In genomic region chr18:34866739-34867138, GRCh38 we compare ENCODE assay signal across 9 cellular contexts.
DNase-seq lines count a peak whose midpoint lies in the region; ATAC-seq, FAIRE-seq and TF ChIP-seq lines count a peak whose summit lies in the region.
"Had no signal": no experiment of that assay in that cellular context is flagged by ENCODE, and none has a peak within 500 bp of the region (broad histone marks: within the 10 kb centered on the region; RNA-seq: fewer than 3 reads in every experiment).

No MANE protein-coding gene starts in this region.

- no peaks in the 10 kb centered on the region for H4K20me1 ChIP-seq in osteoblast (ENCODE audit: insufficient read depth, low read length)

- no peak for ATAC-seq in HG02840 (IDR thresholded peaks at IDR 0.05; ENCODE audit: low FRiP score, unreplicated experiment)

- no peaks in the 10 kb centered on the region for H3K4me1 ChIP-seq in osteoblast (ENCODE audit: insufficient read depth, low read length)
- H3K4me1 ChIP-seq in CD8-positive, alpha-beta memory T cell (ENCODE audit: insufficient read depth, low read length) = no peaks in the 10 kb centered on the region

- no peak overlapping the region for H3K27ac Mint-ChIP-seq in CD8-positive, alpha-beta memory T cell

- peaks cover 0 to 3% (median 0%) of the 10 kb centered on the region in 5 donors for H3K9me3 Mint-ChIP-seq in CD8-positive, alpha-beta memory T cell

- no peak overlapping the region for H3K4me3 Mint-ChIP-seq in CD8-positive, alpha-beta memory T cell

- no peaks in the 10 kb centered on the region for H3K79me2 ChIP-seq in osteoblast (ENCODE audit: insufficient read depth, low read length)

- no peaks in the 10 kb centered on the region for H3K9me3 ChIP-seq in osteoblast (ENCODE audit: low read depth, low read length)
- no peaks in the 10 kb centered on the region for H3K9me3 ChIP-seq in CD8-positive, alpha-beta memory T cell (ENCODE audit: low read length)

- DNase-seq in LHCN-M2 (ENCODE audit: low read depth) (peak; percentile 21), choroid plexus epithelial cell (ENCODE audit: low read depth) (peak; percentile 56), osteoblast (ENCODE audit: insufficient read length, low spot score, missing footprints) (peak; percentile 58), NOMO-1 treated with DMSO at 0.1 percent for 48 hours (lab: John Stamatoyannopoulos, UW; ENCODE audit: unreplicated experiment) (no peak)
- DNase-seq in CD8-positive, alpha-beta memory T cell = no peak
- DNase-seq: GOT3, NCI-H1105 had no signal

- no peaks in the 10 kb centered on the region for H3K27me3 ChIP-seq in osteoblast (ENCODE audit: insufficient read depth, low read length)
- no peaks in the 10 kb centered on the region for H3K27me3 ChIP-seq in CD8-positive, alpha-beta memory T cell (ENCODE audit: insufficient read depth, low read length, poor library complexity, severe bottlenecking)

- H3K4me1 Mint-ChIP-seq in CD8-positive, alpha-beta memory T cell = peaks cover 5 to 9% (median 7%) of the 10 kb centered on the region in 3 donors

- H3K27me3 Mint-ChIP-seq in CD8-positive, alpha-beta memory T cell = no peaks in the 10 kb centered on the region

- H2AFZ ChIP-seq in osteoblast (ENCODE audit: low read length) = peak overlapping the region; percentile 11

- no peaks in the 10 kb centered on the region for H3K36me3 ChIP-seq in osteoblast (ENCODE audit: insufficient read depth, low read length)
- H3K36me3 ChIP-seq in CD8-positive, alpha-beta memory T cell (ENCODE audit: insufficient read depth, low read length) = no peaks in the 10 kb centered on the region

- H3K4me3 ChIP-seq in choroid plexus epithelial cell (ENCODE audit: low read depth, low read length) (no peak overlapping the region), osteoblast (ENCODE audit: insufficient read depth, low read length) (no peak overlapping the region)
- H3K4me3 ChIP-seq in CD8-positive, alpha-beta memory T cell (ENCODE audit: low read length) = no peak overlapping the region

- H3K36me3 Mint-ChIP-seq in CD8-positive, alpha-beta memory T cell = no peaks in the 10 kb centered on the region

- no peak overlapping the region for H3K27ac ChIP-seq in osteoblast (ENCODE audit: low read depth, low read length)
- H3K27ac ChIP-seq in CD8-positive, alpha-beta memory T cell (ENCODE audit: low read depth, low read length) = no peak overlapping the region

- POLR2A ChIA-PET in CD8-positive, alpha-beta memory T cell (lab: Charles Lee) = no interaction called here

- FAIRE-seq in G401.6 (lab: Jason Lieb, UNC) = peak; percentile 83

- H3K4me2 ChIP-seq in osteoblast (ENCODE audit: insufficient read depth, low read length) = no peak overlapping the region

- CTCF ChIA-PET in CD8-positive, alpha-beta memory T cell (lab: Charles Lee) = interaction anchor here (1.0 to 2.3 kb wide), 2 partner anchors 160 to 277 kb away, joined by 3 to 5 read pairs; no protein-coding TSS in a partner anchor

- peak; percentile 73 for TF ChIP-seq CTCF in choroid plexus epithelial cell (conservative IDR thresholded peaks at IDR 0.05; ENCODE audit: low read depth, low read length)
- peak; percentile 62 for TF ChIP-seq CTCF in osteoblast (IDR thresholded peaks at IDR 0.05; ENCODE audit: extremely low read depth, low read depth, low read length)

Comparison
In these comparisons a context has a peak if more than half of its experiments do, and no peak if none do; other contexts are left out.
1. DNase-seq: peak in LHCN-M2 (single experiment), choroid plexus epithelial cell (single experiment) and osteoblast (single experiment); none in CD8-positive, alpha-beta memory T cell (0 of 5) and NOMO-1 treated with DMSO at 0.1 percent for 48 hours (single experiment).